ENCODE assay signal across 8 cellular contexts in genomic region chr11:20387262-20388095, GRCh38. TPM values are rescaled to one million over a fixed set of nuclear protein-coding genes. Genes with fewer than 3 reads are reported as not detected.
A peak's percentile ranks its signal among the peaks of the same experiment; 100 is the strongest.
DNase-seq lines count a peak whose midpoint lies in the region; ATAC-seq and TF ChIP-seq lines count a peak whose summit lies in the region.

Gene PRMT3, plus strand, starts transcription at chr11:20387716. Its CDS starts 31 bp downstream, at chr11:20387747.

- peak within 1 kb of the TSS; percentile 79 for H3K4me3 ChIP-seq in HAP-1

- DNase-seq in G401 (ENCODE audit: low spot score): peak; percentile 89
- peak; percentile 91 to 95 for DNase-seq in HAP-1 (ENCODE audit: low spot score in 2 of 2)
- DNase-seq in M059J (ENCODE audit: low read depth): peak; percentile 90
- DNase-seq in activated T-helper 9 cell treated with anti-CD3 and anti-CD28 coated beads, Interleukin-2, amount 50 U/mL, for 16 hours (ENCODE audit: low read depth): peak; percentile 98
- peak; percentile 91 for DNase-seq in fibroblast of peridontal ligament (ENCODE audit: extremely low read depth)
- peak; percentile 99 for DNase-seq in natural killer cell treated with Interleukin-12 subunit alpha and Interleukin-12 subunit beta and Interleukin-15 and Interleukin-18, amount 100 ng/mL, for 72 hours (ENCODE audit: low spot score)
- peak; percentile 95 for DNase-seq in stimulated activated naive CD4-positive, alpha-beta T cell treated with Interleukin-2 at 50 U/mL for 16 hours (lab: John Stamatoyannopoulos, UW)

- H3K36me3 Mint-ChIP-seq in natural killer cell treated with Interleukin-12 subunit alpha and Interleukin-12 subunit beta and Interleukin-15 and Interleukin-18, amount 100 ng/mL, for 72 hours: peaks cover under 1% of the 10 kb centered on the region

- peaks cover 18% of the 10 kb centered on the region for H3K36me3 ChIP-seq in HAP-1 (replicated peaks)

- H3K9me3 Mint-ChIP-seq in natural killer cell treated with Interleukin-12 subunit alpha and Interleukin-12 subunit beta and Interleukin-15 and Interleukin-18, amount 100 ng/mL, for 72 hours: no peaks in the 10 kb centered on the region

- peak within 1 kb of the TSS; percentile 97 for H3K4me3 Mint-ChIP-seq in natural killer cell treated with Interleukin-12 subunit alpha and Interleukin-12 subunit beta and Interleukin-15 and Interleukin-18, amount 100 ng/mL, for 72 hours

- in situ Hi-C loops in G401 (cut with HindIII; ENCODE audit: low sequenced_read_pairs) (no loop called here), HAP-1 (cut with MboI; ENCODE audit: low sequenced_read_pairs) (no loop called here)

- H3K27me3 ChIP-seq in HAP-1 (ENCODE audit: low read depth): no peaks in the 10 kb centered on the region

- peaks cover 6 to 14% of the 10 kb centered on the region in 2 donors for H3K4me1 Mint-ChIP-seq in natural killer cell treated with Interleukin-12 subunit alpha and Interleukin-12 subunit beta and Interleukin-15 and Interleukin-18, amount 100 ng/mL, for 72 hours (ENCODE audit: low read depth in 2 of 2)

- peak; percentile 94 to 96 for ATAC-seq in natural killer cell treated with Interleukin-12 subunit alpha and Interleukin-12 subunit beta and Interleukin-15 and Interleukin-18, amount 100 ng/mL, for 72 hours

- TF ChIP-seq POLR2A in Raji (IDR thresholded peaks at IDR 0.05; ENCODE audit: insufficient read depth, low read depth, low read length): peak; percentile 95

- no peaks in the 10 kb centered on the region for H3K9me3 ChIP-seq in HAP-1

- H3K27ac Mint-ChIP-seq in natural killer cell treated with Interleukin-12 subunit alpha and Interleukin-12 subunit beta and Interleukin-15 and Interleukin-18, amount 100 ng/mL, for 72 hours: peak within 1 kb of the TSS; percentile 97 to 98

- peaks cover 9% of the 10 kb centered on the region for H3K4me1 ChIP-seq in HAP-1

- no peaks in the 10 kb centered on the region for H3K27me3 Mint-ChIP-seq in natural killer cell treated with Interleukin-12 subunit alpha and Interleukin-12 subunit beta and Interleukin-15 and Interleukin-18, amount 100 ng/mL, for 72 hours

RNA-seq across cellular contexts. Expression of gene PRMT3, which starts in this region (rescaled TPM):
- 30.9 and 53.6 TPM in 2 replicates for total RNA-seq in G401 (2014; rRNA removed; shearing (Covaris generic))
- 17.4 and 23.6 TPM in 2 replicates for total RNA-seq in M059J (2014; rRNA removed; shearing (Covaris generic))
- total RNA-seq in natural killer cell treated with Interleukin-12 subunit alpha and Interleukin-12 subunit beta and Interleukin-15 and Interleukin-18, amount 100 ng/mL, for 72 hours: 10 to 100 TPM; 19.3 to 42.8 TPM

Comparison
In these comparisons a context has a peak if more than half of its experiments do, and no peak if none do; other contexts are left out.
1. Peak in every context shown above with its lines: DNase-seq, ATAC-seq and H3K4me3 ChIP-seq.